29 cellular contexts compared by ENCODE assay signal in genomic region chr1:34708106-34708505, GRCh38. TPM values are rescaled to one million over a fixed set of nuclear protein-coding genes. Genes with fewer than 3 reads are reported as not detected.
"Had no signal": no experiment of that assay in that cellular context is flagged by ENCODE, and none has a peak within 500 bp of the region (broad histone marks: within the 10 kb centered on the region; RNA-seq: fewer than 3 reads in every experiment).

No MANE protein-coding gene starts in this region.

- DNase-seq: stimulated activated CD4-positive, alpha-beta T cell treated with anti-CD3 and anti-CD28 coated beads, Interleukin-2, amount 100 ng/mL, for 48 hours; stimulated activated CD4-positive, alpha-beta T cell treated with anti-CD3 and anti-CD28 coated beads, Interleukin-4, amount 100 ng/mL, for 1 hour; stimulated activated CD4-positive, alpha-beta T cell treated with anti-CD3 and anti-CD28 coated beads, Interleukin-4, amount 100 ng/mL, for 24 hours; stimulated activated CD4-positive, alpha-beta T cell treated with anti-CD3 and anti-CD28 coated beads, Interleukin-4, amount 100 ng/mL, for 4 hours; stimulated activated CD8-positive, alpha-beta memory T cell treated with anti-CD3 and anti-CD28 coated beads, Interleukin-4, amount 100 ng/mL, for 48 hours; stimulated activated naive B cell treated with anti-CD40 and anti-IgM and Interleukin-4, amounts not matched to agents 10 μg/mL and 1 μg/mL and 100 μg/mL, for 72 hours; stimulated activated naive CD4-positive, alpha-beta T cell; stimulated activated naive CD4-positive, alpha-beta T cell treated with Interleukin-2 at 50 U/mL for 16 hours; stimulated activated naive CD8-positive, alpha-beta T cell treated with anti-CD3 and anti-CD28 coated beads, Interleukin-15, amount 100 ng/mL, for 72 hours; stimulated activated naive CD8-positive, alpha-beta T cell treated with anti-CD3 and anti-CD28 coated beads, Interleukin-15, Interleukin-2, amounts not matched to agents 100 U/mL and 50 U/mL, for 24 hours; stomach; substantia nigra; testis; thyroid gland; tibial artery; transverse colon; trophoblast cell; upper lobe of left lung; upper lobe of right lung; uterus had no signal

- FAIRE-seq: urothelium cell line had no signal

- H3K27ac ChIP-seq: stomach, suprapubic skin, testis, thoracic aorta, thyroid gland, tibial artery, tibial nerve, transverse colon, upper lobe of left lung, upper lobe of right lung, uterus, vagina had no signal

- H3K36me3 ChIP-seq: stomach, suprapubic skin, thoracic aorta, thyroid gland, tibial artery, tibial nerve, transverse colon, upper lobe of left lung, upper lobe of right lung, uterus, vagina had no signal

- H3K9me3 ChIP-seq: stomach, suprapubic skin, testis, thoracic aorta, thyroid gland, tibial artery, tibial nerve, transverse colon, upper lobe of left lung, upper lobe of right lung, uterus, vagina had no signal

- H3K4me1 ChIP-seq: stomach, suprapubic skin, testis, thyroid gland, tibial artery, tibial nerve, transverse colon, upper lobe of left lung, upper lobe of right lung, uterus, vagina had no signal

- H3K27me3 ChIP-seq: testis, thyroid gland, tibial nerve, upper lobe of left lung, uterus, vagina had no signal

- H3K4me3 ChIP-seq: stomach, suprapubic skin, testis, thoracic aorta, thyroid gland, tibial artery, tibial nerve, transverse colon, upper lobe of left lung, upper lobe of right lung, uterus, vagina had no signal

- ATAC-seq: stimulated activated effector memory CD8-positive, alpha-beta T cell treated with anti-CD3 and anti-CD28 coated beads, Interleukin-12 subunit alpha, Interleukin-12 subunit beta, amount 100 ng/mL, for 72 hours; stimulated activated memory B cell treated with anti-CD40 and anti-IgM and Interleukin-4, amounts not matched to agents 10 μg/mL and 1 μg/mL and 100 μg/mL, for 72 hours; stimulated activated naive B cell treated with anti-CD40 and anti-IgM and Interleukin-4, amounts not matched to agents 10 μg/mL and 1 μg/mL and 100 μg/mL, for 72 hours; stimulated activated naive CD8-positive, alpha-beta T cell treated with anti-CD3 and anti-CD28 coated beads, Interleukin-15, amount 100 ng/mL, for 72 hours; stimulated activated naive CD8-positive, alpha-beta T cell treated with anti-CD3 and anti-CD28 coated beads, Interleukin-15, Interleukin-2, amounts not matched to agents 100 U/mL and 50 U/mL, for 24 hours; upper lobe of right lung had no signal

RNA-seq across cellular contexts. Expression of gene GJB5, which starts 46.7 kb away (rescaled TPM):
- total RNA-seq: subcutaneous adipose tissue, temporal lobe, testis, thoracic aorta, thyroid gland, transverse colon, upper lobe of right lung had no signal

RNA-seq across cellular contexts. Expression of gene GJB4, which starts 51.4 kb away (rescaled TPM):
- total RNA-seq: subcutaneous adipose tissue, temporal lobe, testis, thoracic aorta, thyroid gland, tibial nerve, upper lobe of left lung, upper lobe of right lung, uterus had no signal
